In the genomic region with DNA sequence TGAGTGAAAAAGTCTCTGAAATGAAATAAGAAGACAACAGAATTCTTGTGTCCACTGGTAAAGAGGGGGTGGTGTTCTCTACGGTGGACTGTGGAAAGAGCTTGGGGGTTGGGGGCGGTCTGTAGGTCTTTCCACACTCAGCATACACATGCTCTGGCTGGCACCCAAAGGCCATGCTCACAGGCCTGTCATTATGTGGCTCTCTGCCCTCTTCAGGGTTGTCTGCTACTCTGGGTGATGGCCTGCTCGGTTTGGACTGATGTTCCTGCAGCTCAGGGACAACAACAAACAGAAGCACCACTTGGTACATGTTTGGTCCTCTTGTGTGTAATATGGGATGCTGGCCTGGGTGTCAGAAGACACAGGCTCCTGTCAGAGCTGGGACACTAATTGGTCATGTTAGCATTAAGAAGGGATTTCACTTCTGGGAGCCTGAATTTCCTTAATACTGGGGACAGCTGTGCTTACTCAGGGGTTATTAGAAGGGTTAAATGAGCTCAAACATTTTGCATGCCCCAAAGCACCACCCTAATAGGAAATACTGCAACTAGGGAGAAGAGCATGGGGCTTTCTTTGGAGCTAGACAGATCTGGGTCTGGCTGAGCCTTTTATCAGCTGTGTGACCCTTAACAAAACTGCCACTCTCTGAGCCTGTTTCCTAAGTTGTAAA, we compare ENCODE assay signal across 1 cellular context.
A peak's percentile ranks its signal among the peaks of the same experiment; 100 is the strongest.
TF ChIP-seq lines count a peak whose summit lies in the region.

No MANE protein-coding gene starts in this region.

TF ChIP-seq in IMR-90, 13 proteins besides CTCF, POLR2A, EP300 and RAD21 (continued from another document):
- TF ChIP-seq MXI1 (IDR thresholded peaks at IDR 0.05; ENCODE audit: borderline replicate concordance, low read depth, low read length) = peak; percentile 73; the same call in 1 of the 2 replicates
